In genomic region chr16:84703671-84704070, GRCh38 we compare ENCODE assay signal across 22 cellular contexts. TPM values are rescaled to one million over a fixed set of nuclear protein-coding genes. Genes with fewer than 3 reads are reported as not detected.
DNase-seq lines count a peak whose midpoint lies in the region; ATAC-seq, FAIRE-seq and TF ChIP-seq lines count a peak whose summit lies in the region.
"Had no signal": no experiment of that assay in that cellular context is flagged by ENCODE, and none has a peak within 500 bp of the region (broad histone marks: within the 10 kb centered on the region; RNA-seq: fewer than 3 reads in every experiment).

No MANE protein-coding gene starts in this region.

- H3K4me3 Mint-ChIP-seq in Calu3 (ENCODE audit: low read depth, unreplicated experiment), result no peak overlapping the region
- H3K4me3 Mint-ChIP-seq in endothelial cell (ENCODE audit: unreplicated experiment), result peak overlapping the region; percentile 43
- H3K4me3 Mint-ChIP-seq: activated T-helper 1 cell treated with anti-CD3 and anti-CD28 coated beads, Interleukin-12 subunit alpha, Interleukin-12 subunit beta, Interleukin-2, Interleukin-4 antibody, amounts not matched to agents 30 ng/mL and 10 ng/mL and 1 ng/mL, durations not matched to agents 14 hours and 24 hours and 36 hours; stimulated activated effector memory CD8-positive, alpha-beta T cell treated with anti-CD3 and anti-CD28 coated beads, Interleukin-12 subunit alpha, Interleukin-12 subunit beta, amount 100 ng/mL, for 72 hours had no signal

- intact Hi-C loops in Calu3 (cut with micrococcal nuclease; ENCODE audit: unreplicated experiment), result no loop called here

- H3K4me1 ChIP-seq in OCI-LY1 (ENCODE audit: insufficient read depth, low read length, severe bottlenecking), result peaks cover 67% of the 10 kb centered on the region

- peaks cover 5% of the 10 kb centered on the region; the same call in 1 of the 2 replicates for H4K20me1 ChIP-seq in OCI-LY1 (ENCODE audit: insufficient read depth, low read length)

- H3K9me3 Mint-ChIP-seq in Calu3 (ENCODE audit: low read depth, unreplicated experiment) (no peaks in the 10 kb centered on the region), endothelial cell (ENCODE audit: unreplicated experiment) (no peaks in the 10 kb centered on the region)
- H3K9me3 Mint-ChIP-seq: activated T-helper 1 cell treated with anti-CD3 and anti-CD28 coated beads, Interleukin-12 subunit alpha, Interleukin-12 subunit beta, Interleukin-2, Interleukin-4 antibody, amounts not matched to agents 30 ng/mL and 10 ng/mL and 1 ng/mL, durations not matched to agents 14 hours and 24 hours and 36 hours; stimulated activated effector memory CD8-positive, alpha-beta T cell treated with anti-CD3 and anti-CD28 coated beads, Interleukin-12 subunit alpha, Interleukin-12 subunit beta, amount 100 ng/mL, for 72 hours had no signal

- TF ChIP-seq CTCF in Calu3 (IDR thresholded peaks at IDR 0.05; ENCODE audit: unreplicated experiment), result no peak
- TF ChIP-seq CTCF in OCI-LY1 (IDR thresholded peaks at IDR 0.05; ENCODE audit: low read length), result no peak
- TF ChIP-seq CTCF in endothelial cell (IDR thresholded peaks at IDR 0.05; ENCODE audit: unreplicated experiment), result no peak
- TF ChIP-seq CTCF in retinal pigment epithelial cell (conservative IDR thresholded peaks at IDR 0.05; ENCODE audit: low read depth, low read length), result no peak

- H2AFZ ChIP-seq in OCI-LY1 (ENCODE audit: low read length), result no peak overlapping the region

- H3F3A ChIP-seq in OCI-LY1 (ENCODE audit: insufficient read depth, low read length), result no peaks in the 10 kb centered on the region

- TSS peak; percentile 3 for BruUV-seq in Calu3 (replicated peaks; lab: Mats Ljungman, UMichigan)

- peaks cover 40% of the 10 kb centered on the region for H3K4me1 Mint-ChIP-seq in Calu3 (ENCODE audit: low read depth, unreplicated experiment)
- peaks cover 24% of the 10 kb centered on the region for H3K4me1 Mint-ChIP-seq in endothelial cell (ENCODE audit: unreplicated experiment)

- ATAC-seq in GM18511 (IDR thresholded peaks at IDR 0.05; ENCODE audit: unreplicated experiment), result no peak
- ATAC-seq: mucosa of descending colon; Panc1; stimulated activated effector memory CD8-positive, alpha-beta T cell treated with anti-CD3 and anti-CD28 coated beads, Interleukin-12 subunit alpha, Interleukin-12 subunit beta, amount 100 ng/mL, for 72 hours had no signal

- FAIRE-seq in GM12891 (lab: Jason Lieb, UNC), result no peak

- no peaks in the 10 kb centered on the region for H3K9me3 ChIP-seq in OCI-LY1 (ENCODE audit: low read length)
- H3K9me3 ChIP-seq: mucosa of descending colon, testis had no signal

- H3K27me3 ChIP-seq in OCI-LY1 (ENCODE audit: insufficient read depth, low read length), result no peaks in the 10 kb centered on the region
- H3K27me3 ChIP-seq: SJSA1, testis had no signal

- H3K27me3 Mint-ChIP-seq in Calu3 (ENCODE audit: unreplicated experiment), result no peaks in the 10 kb centered on the region
- peaks cover 4% of the 10 kb centered on the region for H3K27me3 Mint-ChIP-seq in endothelial cell (ENCODE audit: unreplicated experiment)

- no peak overlapping the region for H3K27ac Mint-ChIP-seq in Calu3 (ENCODE audit: unreplicated experiment)
- H3K27ac Mint-ChIP-seq in endothelial cell (ENCODE audit: unreplicated experiment), result no peak overlapping the region
- H3K27ac Mint-ChIP-seq: stimulated activated effector memory CD8-positive, alpha-beta T cell treated with anti-CD3 and anti-CD28 coated beads, Interleukin-12 subunit alpha, Interleukin-12 subunit beta, amount 100 ng/mL, for 72 hours had no signal

- CTCF ChIA-PET in Calu3 (lab: Charles Lee), result interaction anchor here (0.7 to 1.3 kb wide), 6 partner anchors 8 to 35 kb away, joined by 3 to 5 read pairs (median 3); no protein-coding TSS in a partner anchor

- no peak overlapping the region for H3K4me3 ChIP-seq in OCI-LY1 (ENCODE audit: low read depth, low read length, poor library complexity, severe bottlenecking)
- no peak overlapping the region for H3K4me3 ChIP-seq in retinal pigment epithelial cell (ENCODE audit: low read length)
- H3K4me3 ChIP-seq: mucosa of descending colon, SJSA1, testis had no signal

- H3K9me2 ChIP-seq in OCI-LY1 (ENCODE audit: low read depth, low read length), result no peaks in the 10 kb centered on the region

- peak overlapping the region; percentile 61 for H3K4me2 ChIP-seq in OCI-LY1 (ENCODE audit: low read length)

- TF ChIP-seq POLR2A in GM12891 (IDR thresholded peaks at IDR 0.05; ENCODE audit: low read depth, low read length), result no peak

- H3K27ac ChIP-seq in OCI-LY1 (ENCODE audit: low read depth, low read length, poor library complexity, severe bottlenecking), result no peak overlapping the region
- H3K27ac ChIP-seq: SJSA1, testis had no signal

- H3K36me3 Mint-ChIP-seq in Calu3 (ENCODE audit: insufficient read depth, unreplicated experiment) (peaks cover 37% of the 10 kb centered on the region), endothelial cell (ENCODE audit: low read depth, unreplicated experiment) (peaks cover 5% of the 10 kb centered on the region)

- H3K79me2 ChIP-seq in OCI-LY1 (ENCODE audit: insufficient read depth, low read length), result peaks cover 84% of the 10 kb centered on the region

- H3K9ac ChIP-seq in OCI-LY1 (ENCODE audit: low read length), result no peak overlapping the region; the same call in 1 of the 2 replicates

- DNase-seq in Calu3 (no peak), endothelial cell (ENCODE audit: low spot score) (no peak), retinal pigment epithelial cell (ENCODE audit: low read depth) (peak; percentile 84), GM12891 (ENCODE audit: insufficient read length, low spot score) (no peak)
- DNase-seq in activated effector memory CD4-positive, alpha-beta T cell treated with Interleukin-2 at 50 U/mL for 16 hours, result no peak
- DNase-seq: AML-193, DMS 273 treated with DMSO at 0.1 percent for 48 hours, erythroblast, GDM1, H7, NCI-H1417, NCI-H69, nucleus accumbens, retina, testis had no signal

- H3K36me3 ChIP-seq in OCI-LY1 (ENCODE audit: insufficient read depth, low read length), result peaks cover 9% of the 10 kb centered on the region; the same call in 1 of the 2 replicates

TF ChIP-seq in GM12891, 5 proteins besides CTCF, POLR2A, EP300 and RAD21:
- TF ChIP-seq POLR2AphosphoS5 (IDR thresholded peaks at IDR 0.05; ENCODE audit: low read depth, low read length), result no peak
- TF ChIP-seq POU2F2 (IDR thresholded peaks at IDR 0.05; ENCODE audit: low read depth, low read length), result no peak
- TF ChIP-seq PAX5 (IDR thresholded peaks at IDR 0.05; ENCODE audit: insufficient read depth, low read length, severe bottlenecking), result no peak
- no peak for TF ChIP-seq TAF1 (IDR thresholded peaks at IDR 0.05; ENCODE audit: low read depth, low read length)
- TF ChIP-seq SPI1 (IDR thresholded peaks at IDR 0.05; ENCODE audit: low read depth, low read length), result no peak

RNA-seq across cellular contexts. Expression of gene USP10, which starts 3.9 kb away (rescaled TPM):
- total RNA-seq in Calu3 (2022) (141 and 152 TPM in 2 replicates), endothelial cell (ENCODE audit: unreplicated experiment) (81.2 TPM)
- polyA plus RNA-seq in GM12891 (2012; ENCODE audit: low read depth, missing spikeins), result 69.0 TPM

RNA-seq across cellular contexts. Expression of gene KLHL36, which starts 55.4 kb away (rescaled TPM):
- total RNA-seq in Calu3 (2022), result 90.4 and 93.6 TPM in 2 replicates
- 40.8 TPM for total RNA-seq in endothelial cell (ENCODE audit: unreplicated experiment)
- 18.6 TPM for polyA plus RNA-seq in GM12891 (2012; ENCODE audit: low read depth, missing spikeins)
